8 cellular contexts compared by ENCODE assay signal in the genomic region with DNA sequence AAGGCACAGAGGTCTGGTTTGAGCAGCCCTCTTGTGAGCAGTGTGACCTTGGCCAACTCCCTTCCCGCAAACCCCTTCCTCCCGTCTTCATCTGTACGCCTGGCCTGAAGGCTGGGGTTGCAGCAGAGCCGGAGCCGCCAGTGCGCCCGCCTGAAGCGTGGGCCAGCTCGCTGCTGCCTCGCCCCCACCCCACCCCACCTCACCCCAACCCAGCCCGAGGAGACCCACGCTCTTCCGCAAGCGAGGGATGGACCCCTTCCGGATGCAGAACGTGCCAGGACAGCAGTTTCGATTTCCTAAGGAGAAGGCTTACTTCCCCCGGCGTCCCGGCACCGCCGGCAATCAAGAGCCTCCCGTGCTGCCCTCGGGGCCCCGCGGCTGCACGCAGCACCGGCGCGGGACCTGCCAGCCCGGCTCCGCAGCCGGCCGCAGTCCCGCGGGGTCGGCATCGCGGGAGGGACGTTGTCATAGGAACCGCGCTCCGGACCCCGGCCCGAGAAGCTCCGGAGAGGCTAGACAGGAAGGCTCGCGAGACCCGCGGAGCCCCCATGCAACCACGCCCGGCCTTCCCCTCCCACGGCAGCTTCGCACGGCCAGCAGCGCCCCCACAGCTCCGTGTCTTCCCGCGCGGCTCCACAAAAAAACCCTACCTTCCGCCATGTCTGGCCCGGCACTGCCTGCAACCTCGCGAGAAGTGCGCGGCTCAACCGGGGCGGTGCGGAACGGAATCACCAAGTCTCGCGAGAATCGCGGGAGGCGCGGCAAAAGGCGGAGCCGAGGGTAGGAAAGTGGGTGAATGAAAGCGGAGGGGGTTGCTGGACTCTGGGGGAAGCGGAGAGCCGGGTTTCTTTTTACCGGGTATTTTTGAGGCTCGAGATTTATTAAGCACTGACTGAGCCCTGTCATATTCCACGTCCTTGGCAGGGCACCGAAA. TPM values are rescaled to one million over a fixed set of nuclear protein-coding genes. Genes with fewer than 3 reads are reported as not detected.
DNase-seq lines count a peak whose midpoint lies in the region; ATAC-seq and TF ChIP-seq lines count a peak whose summit lies in the region.

A gene with protein sequence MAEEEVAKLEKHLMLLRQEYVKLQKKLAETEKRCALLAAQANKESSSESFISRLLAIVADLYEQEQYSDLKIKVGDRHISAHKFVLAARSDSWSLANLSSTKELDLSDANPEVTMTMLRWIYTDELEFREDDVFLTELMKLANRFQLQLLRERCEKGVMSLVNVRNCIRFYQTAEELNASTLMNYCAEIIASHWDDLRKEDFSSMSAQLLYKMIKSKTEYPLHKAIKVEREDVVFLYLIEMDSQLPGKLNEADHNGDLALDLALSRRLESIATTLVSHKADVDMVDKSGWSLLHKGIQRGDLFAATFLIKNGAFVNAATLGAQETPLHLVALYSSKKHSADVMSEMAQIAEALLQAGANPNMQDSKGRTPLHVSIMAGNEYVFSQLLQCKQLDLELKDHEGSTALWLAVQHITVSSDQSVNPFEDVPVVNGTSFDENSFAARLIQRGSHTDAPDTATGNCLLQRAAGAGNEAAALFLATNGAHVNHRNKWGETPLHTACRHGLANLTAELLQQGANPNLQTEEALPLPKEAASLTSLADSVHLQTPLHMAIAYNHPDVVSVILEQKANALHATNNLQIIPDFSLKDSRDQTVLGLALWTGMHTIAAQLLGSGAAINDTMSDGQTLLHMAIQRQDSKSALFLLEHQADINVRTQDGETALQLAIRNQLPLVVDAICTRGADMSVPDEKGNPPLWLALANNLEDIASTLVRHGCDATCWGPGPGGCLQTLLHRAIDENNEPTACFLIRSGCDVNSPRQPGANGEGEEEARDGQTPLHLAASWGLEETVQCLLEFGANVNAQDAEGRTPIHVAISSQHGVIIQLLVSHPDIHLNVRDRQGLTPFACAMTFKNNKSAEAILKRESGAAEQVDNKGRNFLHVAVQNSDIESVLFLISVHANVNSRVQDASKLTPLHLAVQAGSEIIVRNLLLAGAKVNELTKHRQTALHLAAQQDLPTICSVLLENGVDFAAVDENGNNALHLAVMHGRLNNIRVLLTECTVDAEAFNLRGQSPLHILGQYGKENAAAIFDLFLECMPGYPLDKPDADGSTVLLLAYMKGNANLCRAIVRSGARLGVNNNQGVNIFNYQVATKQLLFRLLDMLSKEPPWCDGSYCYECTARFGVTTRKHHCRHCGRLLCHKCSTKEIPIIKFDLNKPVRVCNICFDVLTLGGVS (minus strand): TSS at position 698 of the 934 bp plus-strand sequence. CDS start 38 bp downstream, at position 660.

- peak within 1 kb of the TSS; percentile 97 to 99 for H3K27ac Mint-ChIP-seq in activated naive CD4-positive, alpha-beta T cell treated with anti-CD3 and anti-CD28 coated beads, Interleukin-2, amount 50 U/mL, for 72 hours

- peak within 1 kb of the TSS; percentile 70 for H3K27ac ChIP-seq in temporal lobe (ENCODE audit: low read depth, low read length)

- H3K36me3 Mint-ChIP-seq in activated naive CD4-positive, alpha-beta T cell treated with anti-CD3 and anti-CD28 coated beads, Interleukin-2, amount 50 U/mL, for 72 hours = peaks cover 16 to 30% of the 10 kb centered on the region in 2 donors

- ATAC-seq in HG02588 (IDR thresholded peaks at IDR 0.05; ENCODE audit: unreplicated experiment) (peak; percentile 76), omental fat pad (ENCODE audit: low FRiP score) (peak; percentile 94)
- peak; percentile 96 to 99 for ATAC-seq in activated naive CD4-positive, alpha-beta T cell treated with anti-CD3 and anti-CD28 coated beads, Interleukin-2, amount 50 U/mL, for 72 hours

- peak; percentile 56 for DNase-seq in GM04503 (ENCODE audit: low read depth)
- DNase-seq in NCI-H1105 (lab: John Stamatoyannopoulos, UW) = peak; percentile 97
- DNase-seq in SKM-1 (lab: John Stamatoyannopoulos, UW; ENCODE audit: unreplicated experiment) = peak; percentile 61
- DNase-seq in activated naive CD4-positive, alpha-beta T cell treated with anti-CD3 and anti-CD28 coated beads, Interleukin-2, amount 50 U/mL, for 72 hours (ENCODE audit: low spot score in 2 of 2) = peak; percentile 98 to 99
- peak; percentile 94 for DNase-seq in glomerular visceral epithelial cell (ENCODE audit: extremely low spot score)
- DNase-seq in omental fat pad (ENCODE audit: low spot score) = peak; percentile 89

- H3K9me3 Mint-ChIP-seq in activated naive CD4-positive, alpha-beta T cell treated with anti-CD3 and anti-CD28 coated beads, Interleukin-2, amount 50 U/mL, for 72 hours = peaks cover 5 to 12% of the 10 kb centered on the region in 2 donors

- TF ChIP-seq CTCF in omental fat pad (IDR thresholded peaks at IDR 0.05) = no peak

RNA-seq across cellular contexts. Expression of the gene that starts here (rescaled TPM):
- 10 to 100 TPM; 52.8 to 54.0 TPM for total RNA-seq in activated naive CD4-positive, alpha-beta T cell treated with anti-CD3 and anti-CD28 coated beads, Interleukin-2, amount 50 U/mL, for 72 hours
- total RNA-seq in omental fat pad = 10 to 100 TPM; 34.2 to 59.0 (median 40.6) TPM
- 45.5 TPM for total RNA-seq in temporal lobe

Comparison
In these comparisons a context has a peak if more than half of its experiments do, and no peak if none do; other contexts are left out.
1. Peak in every context shown above with its lines: DNase-seq, ATAC-seq and H3K27ac ChIP-seq.